ENCODE assay signal across 8 cellular contexts in genomic region chr18:35497006-35497333, GRCh38. TPM values are rescaled to one million over a fixed set of nuclear protein-coding genes. Genes with fewer than 3 reads are reported as not detected.
DNase-seq lines count a peak whose midpoint lies in the region; ATAC-seq and TF ChIP-seq lines count a peak whose summit lies in the region.

No MANE protein-coding gene starts in this region.

- H3K27ac ChIP-seq in 22Rv1 = peak overlapping the region; percentile 88
- peak overlapping the region; percentile 73 for H3K27ac ChIP-seq in SU-DHL-6 (ENCODE audit: low read depth, low read length)

- peak overlapping the region; percentile 75 for H2AFZ ChIP-seq in SU-DHL-6 (ENCODE audit: low read depth, low read length, severe bottlenecking)

- H3K4me2 ChIP-seq in SU-DHL-6 (ENCODE audit: low read depth, low read length, poor library complexity, severe bottlenecking) = peak overlapping the region; percentile 89

- no peak for TF ChIP-seq CTCF in 22Rv1 (IDR thresholded peaks at IDR 0.05)
- TF ChIP-seq CTCF in SU-DHL-6 (IDR thresholded peaks at IDR 0.05; ENCODE audit: insufficient read depth, low read length, poor library complexity, severe bottlenecking) = no peak
- no peak for TF ChIP-seq CTCF in fibroblast of mammary gland (conservative IDR thresholded peaks at IDR 0.05; ENCODE audit: control insufficient read depth, insufficient read depth, low read depth, low read length)
- no peak for TF ChIP-seq CTCF in omental fat pad (IDR thresholded peaks at IDR 0.05)

- peaks cover 51% of the 10 kb centered on the region for H3K79me2 ChIP-seq in SU-DHL-6 (ENCODE audit: insufficient read depth, low read length)

- H3K9me2 ChIP-seq in SU-DHL-6 (replicated peaks; ENCODE audit: insufficient read depth, low read length) = no peaks in the 10 kb centered on the region

- no peaks in the 10 kb centered on the region for H3F3A ChIP-seq in SU-DHL-6 (ENCODE audit: insufficient read depth)

- H3K9me3 ChIP-seq in SU-DHL-6 (ENCODE audit: insufficient read depth, low read length) = no peaks in the 10 kb centered on the region

- no peaks in the 10 kb centered on the region for H3K27me3 ChIP-seq in SU-DHL-6 (ENCODE audit: low read length)

- peak overlapping the region; percentile 81 for H3K4me3 ChIP-seq in SU-DHL-6 (ENCODE audit: insufficient read depth, low read length, poor library complexity, severe bottlenecking)
- peak overlapping the region; percentile 85 for H3K4me3 ChIP-seq in fibroblast of mammary gland (ENCODE audit: control insufficient read depth, low read depth, low read length)

- H4K20me1 ChIP-seq in SU-DHL-6 (ENCODE audit: low read depth, low read length) = no peaks in the 10 kb centered on the region

- H3K36me3 ChIP-seq in SU-DHL-6 (ENCODE audit: low read length) = no peaks in the 10 kb centered on the region

- H3K9ac ChIP-seq in SU-DHL-6 (ENCODE audit: low read length) = peak overlapping the region; percentile 72

- peak; percentile 20 for ATAC-seq in GM18502 (IDR thresholded peaks at IDR 0.05; ENCODE audit: poor library complexity, unreplicated experiment)
- peak; percentile 14 for ATAC-seq in HG03066 (IDR thresholded peaks at IDR 0.05; ENCODE audit: low read depth, unreplicated experiment)
- ATAC-seq in omental fat pad (ENCODE audit: low FRiP score) = peak; percentile 77

- peak; percentile 77 for DNase-seq in fibroblast of mammary gland (ENCODE audit: low read depth)
- no peak for DNase-seq in omental fat pad (ENCODE audit: low spot score)
- no peak for DNase-seq in iPS-NIHi7 (ENCODE audit: extremely low spot score)
- DNase-seq in NCI-H2081 treated with DMSO at 0.1 percent for 48 hours (lab: John Stamatoyannopoulos, UW) = no peak

RNA-seq across cellular contexts. Expression of gene INO80C, which starts 0.8 kb away (rescaled TPM):
- total RNA-seq in omental fat pad = 10 to 100 TPM in 2 of 4 donors, 1 to 10 TPM in 2; 6.3 to 20.7 (median 9.6) TPM

Comparison
In these comparisons a context has a peak if more than half of its experiments do, and no peak if none do; other contexts are left out.
1. ATAC-seq: peak in every context shown above with its lines; median percentile 77 in omental fat pad; 20 in GM18502; 14 in HG03066.